ENCODE assay signal across 8 cellular contexts in genomic region chr15:63497642-63498100, GRCh38. TPM values are rescaled to one million over a fixed set of nuclear protein-coding genes. Genes with fewer than 3 reads are reported as not detected.
DNase-seq lines count a peak whose midpoint lies in the region; ATAC-seq and TF ChIP-seq lines count a peak whose summit lies in the region.

No MANE protein-coding gene starts in this region.

- H4K20me1 ChIP-seq in DND-41 (ENCODE audit: insufficient read depth, low read length), result no peaks in the 10 kb centered on the region
- no peaks in the 10 kb centered on the region for H4K20me1 ChIP-seq in OCI-LY3 (ENCODE audit: insufficient read depth, low read length)

- H3K79me2 ChIP-seq in DND-41 (ENCODE audit: insufficient read depth, low read length) (no peaks in the 10 kb centered on the region), OCI-LY3 (ENCODE audit: low read length) (no peaks in the 10 kb centered on the region)

- no peak for TF ChIP-seq CTCF in DND-41 (IDR thresholded peaks at IDR 0.05; ENCODE audit: borderline replicate concordance, extremely low read depth, low read length, poor library complexity, severe bottlenecking)
- TF ChIP-seq CTCF in OCI-LY3 (IDR thresholded peaks at IDR 0.05; ENCODE audit: low read depth, low read length), result no peak
- TF ChIP-seq CTCF in mucosa of descending colon (IDR thresholded peaks at IDR 0.05), result no peak
- no peak for TF ChIP-seq CTCF in type B pancreatic cell (conservative IDR thresholded peaks at IDR 0.05)

- CTCF ChIA-PET in HEK293T (lab: Yijun Ruan, JAX), result interaction anchor here (1.6 kb wide), 1 partner anchor 14 kb away, joined by 4 read pairs; no protein-coding TSS in a partner anchor

- no peaks in the 10 kb centered on the region for H3K36me3 Mint-ChIP-seq in type B pancreatic cell

- no peak overlapping the region for H3K27ac ChIP-seq in DND-41 (ENCODE audit: low read length)
- H3K27ac ChIP-seq in OCI-LY3 (ENCODE audit: low read length), result peak overlapping the region; percentile 52

- peak; percentile 64 for DNase-seq in DND-41
- peak; percentile 54 to 55 for DNase-seq in activated T-helper 1 cell treated with anti-CD3 and anti-CD28 coated beads, Interleukin-2, amount 50 U/mL, for 16 hours (ENCODE audit: low read depth in 1 of 2, low spot score in 1 of 2)
- peak; percentile 55 to 85 (median 62) for DNase-seq in mucosa of descending colon
- DNase-seq in type B pancreatic cell (ENCODE audit: extremely low spot score, unreplicated experiment), result no peak
- no peak for DNase-seq in islet precursor cell
- no peak for DNase-seq in HEK293T (ENCODE audit: extremely low spot score)

- H3K4me2 ChIP-seq in DND-41 (ENCODE audit: insufficient read depth, low read length) (no peak overlapping the region), OCI-LY3 (ENCODE audit: low read length) (peak overlapping the region; percentile 73)

- no peak overlapping the region for H3K27ac Mint-ChIP-seq in type B pancreatic cell

- no peaks in the 10 kb centered on the region for H3K9me3 ChIP-seq in DND-41 (ENCODE audit: insufficient read depth, low read length, severe bottlenecking)
- H3K9me3 ChIP-seq in OCI-LY3 (ENCODE audit: insufficient read depth, low read length), result no peaks in the 10 kb centered on the region
- H3K9me3 ChIP-seq in mucosa of descending colon, result no peaks in the 10 kb centered on the region

- H3K9ac ChIP-seq in DND-41 (ENCODE audit: low read depth, low read length) (no peak overlapping the region), OCI-LY3 (ENCODE audit: low read length) (peak overlapping the region; percentile 19; the same call in 1 of the 2 replicates)

- no peaks in the 10 kb centered on the region for H3K9me3 Mint-ChIP-seq in type B pancreatic cell

- H3K4me1 Mint-ChIP-seq in type B pancreatic cell (ENCODE audit: unreplicated experiment), result peaks cover 42% of the 10 kb centered on the region

- H3K27me3 ChIP-seq in DND-41 (ENCODE audit: insufficient read depth, low read length, poor library complexity) (peaks cover 9% of the 10 kb centered on the region), OCI-LY3 (ENCODE audit: low read depth, low read length) (peaks cover 15% of the 10 kb centered on the region)

- H3K4me3 ChIP-seq in DND-41 (ENCODE audit: low read depth in 1 of 2, low read length in 2 of 2), result no peak overlapping the region
- H3K4me3 ChIP-seq in OCI-LY3 (ENCODE audit: low read length), result peak overlapping the region; percentile 32
- no peak overlapping the region for H3K4me3 ChIP-seq in mucosa of descending colon

- no peak overlapping the region for H3K4me3 Mint-ChIP-seq in type B pancreatic cell

- POLR2A ChIA-PET in HEK293T (lab: Yijun Ruan, JAX), result no interaction called here

- ATAC-seq in DND-41 (ENCODE audit: insufficient read depth, low read depth), result peak; percentile 95
- ATAC-seq in mucosa of descending colon, result peak; percentile 64
- ATAC-seq in GM21447 (IDR thresholded peaks at IDR 0.05; ENCODE audit: unreplicated experiment), result no peak

- H3K4me1 ChIP-seq in DND-41 (ENCODE audit: insufficient read depth, low read length) (peaks cover 9% of the 10 kb centered on the region), OCI-LY3 (ENCODE audit: low read length) (peaks cover 72% of the 10 kb centered on the region), mucosa of descending colon (ENCODE audit: low read depth) (peaks cover 36% of the 10 kb centered on the region)

- H3K36me3 ChIP-seq in DND-41 (ENCODE audit: insufficient read depth, low read length) (no peaks in the 10 kb centered on the region), OCI-LY3 (replicated peaks; ENCODE audit: low read depth, low read length) (no peaks in the 10 kb centered on the region), mucosa of descending colon (ENCODE audit: low read depth) (no peaks in the 10 kb centered on the region)

- no peak overlapping the region for H2AFZ ChIP-seq in DND-41 (ENCODE audit: low read depth, low read length)
- H2AFZ ChIP-seq in OCI-LY3 (ENCODE audit: low read depth, low read length), result no peak overlapping the region

- intact Hi-C loops in mucosa of descending colon (cut with DNase I, micrococcal nuclease), result no loop called here

- peaks cover 27% of the 10 kb centered on the region for H3K27me3 Mint-ChIP-seq in type B pancreatic cell

TF ChIP-seq in HEK293T, 16 proteins besides CTCF, POLR2A, EP300 and RAD21:
- no peak for TF ChIP-seq TARDBP (IDR thresholded peaks at IDR 0.05)
- TF ChIP-seq CTBP1 (IDR thresholded peaks at IDR 0.05; ENCODE audit: borderline replicate concordance), result no peak
- TF ChIP-seq SP1 (IDR thresholded peaks at IDR 0.05), result no peak
- no peak for TF ChIP-seq LEF1 (IDR thresholded peaks at IDR 0.05; ENCODE audit: borderline replicate concordance)
- TF ChIP-seq ZNF384 (IDR thresholded peaks at IDR 0.05), result no peak
- TF ChIP-seq PKNOX1 (IDR thresholded peaks at IDR 0.05), result no peak
- no peak for TF ChIP-seq NFRKB (IDR thresholded peaks at IDR 0.05)
- TF ChIP-seq L3MBTL2 (conservative IDR thresholded peaks at IDR 0.05), result no peak
- no peak for TF ChIP-seq FOXK2 (IDR thresholded peaks at IDR 0.05)
- TF ChIP-seq ELF4 (IDR thresholded peaks at IDR 0.05), result no peak
- no peak for TF ChIP-seq FOXA1 (IDR thresholded peaks at IDR 0.05)
- TF ChIP-seq SUZ12 (IDR thresholded peaks at IDR 0.05), result no peak
TF ChIP-seq in HEK293T: peak in this region for 0.

RNA-seq across cellular contexts. Expression of gene USP3, which starts 6.7 kb away (rescaled TPM):
- total RNA-seq in mucosa of descending colon (100 to 1,000 TPM in 1 of 3 donors, 10 to 100 TPM in 2; 65.6 to 101 (median 67.3) TPM), type B pancreatic cell (ENCODE audit: low replicate concordance) (42.3 and 57.3 TPM in 2 replicates)

Comparison
In these comparisons a context has a peak if more than half of its experiments do, and no peak if none do; other contexts are left out.
1. DNase-seq: peak in DND-41 (single experiment), activated T-helper 1 cell treated with anti-CD3 and anti-CD28 coated beads, Interleukin-2, amount 50 U/mL, for 16 hours (2 of 2) and mucosa of descending colon (3 of 3); none in type B pancreatic cell (single experiment), islet precursor cell (single experiment) and HEK293T (single experiment).